Comparison of ENCODE assay signal across 10 cellular contexts in genomic region chr11:95592455-95592854, GRCh38.
DNase-seq lines count a peak whose midpoint lies in the region; ATAC-seq and TF ChIP-seq lines count a peak whose summit lies in the region.
"Had no signal": no experiment of that assay in that cellular context is flagged by ENCODE, and none has a peak within 500 bp of the region (broad histone marks: within the 10 kb centered on the region; RNA-seq: fewer than 3 reads in every experiment).

No MANE protein-coding gene starts in this region.

- H3K27me3 Mint-ChIP-seq in chondrocyte (ENCODE audit: low read depth) = no peaks in the 10 kb centered on the region
- H3K27me3 Mint-ChIP-seq: activated T-helper 17 cell treated with anti-CD3 and anti-CD28 coated beads, Interleukin-2, amount 50 U/mL, for 72 hours; CD8-positive, alpha-beta memory T cell had no signal

- H3K4me1 ChIP-seq in left lung (no peaks in the 10 kb centered on the region), tibial artery (peaks cover 0 to 36% (median 27%) of the 10 kb centered on the region in 4 donors)

- no peaks in the 10 kb centered on the region for H3K27me3 ChIP-seq in left lung
- H3K27me3 ChIP-seq in tibial artery = no peaks in the 10 kb centered on the region

- no peaks in the 10 kb centered on the region for H3K9me3 Mint-ChIP-seq in chondrocyte (ENCODE audit: low read depth)
- no peaks in the 10 kb centered on the region for H3K9me3 Mint-ChIP-seq in stimulated activated effector memory CD8-positive, alpha-beta T cell treated with anti-CD3 and anti-CD28 coated beads, Interleukin-12 subunit alpha, Interleukin-12 subunit beta, amount 100 ng/mL, for 72 hours
- H3K9me3 Mint-ChIP-seq: activated T-helper 17 cell treated with anti-CD3 and anti-CD28 coated beads, Interleukin-2, amount 50 U/mL, for 72 hours; CD8-positive, alpha-beta memory T cell had no signal

- no peaks in the 10 kb centered on the region for H3K36me3 ChIP-seq in left lung
- H3K36me3 ChIP-seq in tibial artery = no peaks in the 10 kb centered on the region

- no peaks in the 10 kb centered on the region for H3K36me3 Mint-ChIP-seq in chondrocyte (ENCODE audit: low read depth)
- no peaks in the 10 kb centered on the region for H3K36me3 Mint-ChIP-seq in stimulated activated effector memory CD8-positive, alpha-beta T cell treated with anti-CD3 and anti-CD28 coated beads, Interleukin-12 subunit alpha, Interleukin-12 subunit beta, amount 100 ng/mL, for 72 hours
- H3K36me3 Mint-ChIP-seq: CD8-positive, alpha-beta memory T cell had no signal

- peaks cover 58% of the 10 kb centered on the region for H3K4me1 Mint-ChIP-seq in chondrocyte (ENCODE audit: low read depth)
- peaks cover 6% of the 10 kb centered on the region for H3K4me1 Mint-ChIP-seq in stimulated activated effector memory CD8-positive, alpha-beta T cell treated with anti-CD3 and anti-CD28 coated beads, Interleukin-12 subunit alpha, Interleukin-12 subunit beta, amount 100 ng/mL, for 72 hours
- H3K4me1 Mint-ChIP-seq: activated T-helper 17 cell treated with anti-CD3 and anti-CD28 coated beads, Interleukin-2, amount 50 U/mL, for 72 hours; CD8-positive, alpha-beta memory T cell had no signal

- H3K27ac Mint-ChIP-seq in chondrocyte (ENCODE audit: unreplicated experiment) = peak overlapping the region; percentile 72
- H3K27ac Mint-ChIP-seq in stimulated activated effector memory CD8-positive, alpha-beta T cell treated with anti-CD3 and anti-CD28 coated beads, Interleukin-12 subunit alpha, Interleukin-12 subunit beta, amount 100 ng/mL, for 72 hours = no peak overlapping the region
- H3K27ac Mint-ChIP-seq: activated T-helper 17 cell treated with anti-CD3 and anti-CD28 coated beads, Interleukin-2, amount 50 U/mL, for 72 hours had no signal

- peak overlapping the region; percentile 14 for H3K4me3 Mint-ChIP-seq in chondrocyte (ENCODE audit: unreplicated experiment)
- no peak overlapping the region for H3K4me3 Mint-ChIP-seq in stimulated activated effector memory CD8-positive, alpha-beta T cell treated with anti-CD3 and anti-CD28 coated beads, Interleukin-12 subunit alpha, Interleukin-12 subunit beta, amount 100 ng/mL, for 72 hours
- H3K4me3 Mint-ChIP-seq: activated T-helper 17 cell treated with anti-CD3 and anti-CD28 coated beads, Interleukin-2, amount 50 U/mL, for 72 hours; CD8-positive, alpha-beta memory T cell had no signal

- H3K27ac ChIP-seq in left lung (no peak overlapping the region), tibial artery (peak overlapping the region; percentile 65 to 69)

- H3K9me3 ChIP-seq in left lung (no peaks in the 10 kb centered on the region), tibial artery (no peaks in the 10 kb centered on the region)

- H3K4me3 ChIP-seq in left lung (no peak overlapping the region), tibial artery (no peak overlapping the region)

- intact Hi-C loops in left lung (cut with DNase I) = no loop called here
- intact Hi-C loops in tibial artery (cut with DNase I; ENCODE audit: low total_unique reads) = no loop called here

- DNase-seq in NCI-H2171 treated with DMSO at 0.1 percent for 48 hours (lab: John Stamatoyannopoulos, UW) (peak; percentile 51), chondrocyte (ENCODE audit: low spot score) (no peak), left lung (no peak), tibial artery (peak in 1 of 2 donors; percentile 67), inferior parietal cortex (ENCODE audit: extremely low spot score) (no peak)
- no peak for DNase-seq in stimulated activated effector memory CD8-positive, alpha-beta T cell treated with anti-CD3 and anti-CD28 coated beads, Interleukin-12 subunit alpha, Interleukin-12 subunit beta, amount 100 ng/mL, for 72 hours (ENCODE audit: low spot score in 2 of 2)
- DNase-seq: activated CD4-positive, alpha-beta T cell treated with anti-CD3 and anti-CD28 coated beads, Interleukin-2, amount 50 U/mL, for 4 hours; CD8-positive, alpha-beta memory T cell had no signal

- ATAC-seq in left lung = peak; percentile 72
- no peak for ATAC-seq in HG03135 (IDR thresholded peaks at IDR 0.05; ENCODE audit: unreplicated experiment)
- ATAC-seq in stimulated activated effector memory CD8-positive, alpha-beta T cell treated with anti-CD3 and anti-CD28 coated beads, Interleukin-12 subunit alpha, Interleukin-12 subunit beta, amount 100 ng/mL, for 72 hours = no peak
- ATAC-seq: activated T-helper 17 cell treated with anti-CD3 and anti-CD28 coated beads, Interleukin-2, amount 50 U/mL, for 72 hours had no signal

- TF ChIP-seq CTCF in chondrocyte (IDR thresholded peaks at IDR 0.05) = no peak
- TF ChIP-seq CTCF in left lung (IDR thresholded peaks at IDR 0.05) = no peak
- TF ChIP-seq CTCF in tibial artery (IDR thresholded peaks at IDR 0.05) = no peak

Comparison
In these comparisons a context has a peak if more than half of its experiments do, and no peak if none do; other contexts are left out.
1. H3K27ac ChIP-seq: peak in tibial artery (2 of 2); none in left lung (0 of 2).